In genomic region chr9:75893096-75893495, GRCh38 we compare ENCODE assay signal across 11 cellular contexts. TPM values are rescaled to one million over a fixed set of nuclear protein-coding genes. Genes with fewer than 3 reads are reported as not detected.
DNase-seq lines count a peak whose midpoint lies in the region; ATAC-seq, FAIRE-seq and TF ChIP-seq lines count a peak whose summit lies in the region.
"Had no signal": no experiment of that assay in that cellular context is flagged by ENCODE, and none has a peak within 500 bp of the region (broad histone marks: within the 10 kb centered on the region; RNA-seq: fewer than 3 reads in every experiment).

No MANE protein-coding gene starts in this region.

- H3K27me3 ChIP-seq in HUES6 (ENCODE audit: control insufficient read depth, insufficient read depth, low read length) = peaks cover 46% of the 10 kb centered on the region
- H3K27me3 ChIP-seq in duodenal mucosa (ENCODE audit: control insufficient read depth in 1 of 2, insufficient read depth in 2 of 2, low read length in 2 of 2) = no peaks in the 10 kb centered on the region

- peaks cover 46% of the 10 kb centered on the region for H3K4me1 Mint-ChIP-seq in nephron

- no peak for DNase-seq in A549 (ENCODE audit: low read depth in 1 of 2, low spot score in 1 of 2)
- no peak for DNase-seq in GF-D8 (lab: John Stamatoyannopoulos, UW)
- DNase-seq in posterior cingulate gyrus = no peak
- no peak for DNase-seq in T1000 (lab: John Stamatoyannopoulos, UW)
- DNase-seq: foreskin keratinocyte had no signal

- H3K4me1 ChIP-seq in A549 = peaks cover 21% of the 10 kb centered on the region; the same call in 2 of the 3 replicates
- peaks cover 20% of the 10 kb centered on the region for H3K4me1 ChIP-seq in HUES6 (ENCODE audit: control insufficient read depth, insufficient read depth, low read length)
- peaks cover 22 to 30% of the 10 kb centered on the region in 2 donors for H3K4me1 ChIP-seq in duodenal mucosa (ENCODE audit: control insufficient read depth in 1 of 2, insufficient read depth in 2 of 2, low read length in 2 of 2)

- H3K4me3 Mint-ChIP-seq in nephron = peak overlapping the region; percentile 94 to 97 (median 97)
- H3K4me3 Mint-ChIP-seq: stimulated activated memory B cell treated with anti-CD40 and anti-IgM and Interleukin-4, amounts not matched to agents 10 μg/mL and 1 μg/mL and 100 μg/mL, for 72 hours had no signal

- no peak for TF ChIP-seq POLR2A in A549 (IDR thresholded peaks at IDR 0.05; ENCODE audit: low read length)

- intact Hi-C loops in posterior cingulate gyrus (cut with DNase I) = no loop called here

- 59% methylated on average over 3 of the region's 3 CpGs for WGBS in A549 (ENCODE audit: missing lambda C conversion rate)

- H3K4me2 ChIP-seq in A549 = peak overlapping the region; percentile 77

- POLR2A ChIA-PET in A549 (lab: Yijun Ruan, JAX) = interaction anchor here (0.6 kb wide), 1 partner anchor 501 kb away, joined by 4 read pairs; the partner anchor contains the start of gene RFK

- H3K9ac ChIP-seq in HUES6 (ENCODE audit: low read length) (no peak overlapping the region), duodenal mucosa (ENCODE audit: low read depth in 1 of 2, low read length in 2 of 2) (peak overlapping the region; percentile 59 to 85)

- TF ChIP-seq EP300 in A549 (IDR thresholded peaks at IDR 0.05) = no peak

- H3K36me3 ChIP-seq in HUES6 (ENCODE audit: control insufficient read depth, insufficient read depth, low read length) (no peaks in the 10 kb centered on the region), duodenal mucosa (ENCODE audit: control insufficient read depth in 1 of 2, insufficient read depth in 2 of 2, low read length in 2 of 2) (peaks cover 0 to 3% of the 10 kb centered on the region in 2 donors)

- ATAC-seq in A549 = no peak
- ATAC-seq in GM18861 (IDR thresholded peaks at IDR 0.05; ENCODE audit: unreplicated experiment) = no peak
- ATAC-seq: stimulated activated memory B cell treated with anti-CD40 and anti-IgM and Interleukin-4, amounts not matched to agents 10 μg/mL and 1 μg/mL and 100 μg/mL, for 72 hours had no signal

- no peaks in the 10 kb centered on the region for H3K36me3 Mint-ChIP-seq in nephron (ENCODE audit: low read depth)
- H3K36me3 Mint-ChIP-seq: stimulated activated memory B cell treated with anti-CD40 and anti-IgM and Interleukin-4, amounts not matched to agents 10 μg/mL and 1 μg/mL and 100 μg/mL, for 72 hours had no signal

- no peak for FAIRE-seq in A549 (lab: Jason Lieb, UNC)
- FAIRE-seq: H54 had no signal

- CTCF ChIA-PET in A549 (lab: Yijun Ruan, JAX) = no interaction called here

- H3K27ac Mint-ChIP-seq in nephron = peak overlapping the region in 2 of 3 experiments; percentile 20 to 50
- H3K27ac Mint-ChIP-seq: stimulated activated memory B cell treated with anti-CD40 and anti-IgM and Interleukin-4, amounts not matched to agents 10 μg/mL and 1 μg/mL and 100 μg/mL, for 72 hours had no signal

- H3K9me3 Mint-ChIP-seq in nephron = no peaks in the 10 kb centered on the region

- H3K27ac ChIP-seq in A549 = peak overlapping the region in 1 of 2 experiments; percentile 14; a peak in 1 of 6 replicates
- no peak overlapping the region for H3K27ac ChIP-seq in HUES6 (ENCODE audit: low read depth, low read length)
- peak overlapping the region; percentile 82 for H3K27ac ChIP-seq in duodenal mucosa (ENCODE audit: low read depth, low read length)
- H3K27ac ChIP-seq: foreskin keratinocyte had no signal

- H3K27me3 Mint-ChIP-seq in nephron (ENCODE audit: low read depth) = peaks cover 5% of the 10 kb centered on the region

- no peak for TF ChIP-seq CTCF in A549 (IDR thresholded peaks at IDR 0.05)
- TF ChIP-seq CTCF in nephron (IDR thresholded peaks at IDR 0.05; ENCODE audit: unreplicated experiment in 3 of 3) = no peak

- no peaks in the 10 kb centered on the region for H3K9me3 ChIP-seq in A549
- no peaks in the 10 kb centered on the region for H3K9me3 ChIP-seq in HUES6 (ENCODE audit: control insufficient read depth, insufficient read depth, low read depth, low read length)
- no peaks in the 10 kb centered on the region for H3K9me3 ChIP-seq in duodenal mucosa (ENCODE audit: control insufficient read depth in 1 of 2, low read length in 2 of 2)

- TF ChIP-seq RAD21 in A549 (conservative IDR thresholded peaks at IDR 0.05 in 1 of 2, IDR thresholded peaks at IDR 0.05 in 1 of 2) = no peak

- peak overlapping the region; percentile 51; the same call in 1 of the 3 replicates for H3K4me3 ChIP-seq in A549
- peak overlapping the region; percentile 86 for H3K4me3 ChIP-seq in HUES6 (ENCODE audit: low read depth, low read length)
- peak overlapping the region; percentile 70 to 72 for H3K4me3 ChIP-seq in duodenal mucosa (ENCODE audit: low read depth in 1 of 2, low read length in 2 of 2)

TF ChIP-seq in A549, 52 proteins besides CTCF, POLR2A, EP300 and RAD21:
- no peak for TF ChIP-seq BCL3 (IDR thresholded peaks at IDR 0.05)
- no peak for TF ChIP-seq MAFK (IDR thresholded peaks at IDR 0.05; ENCODE audit: partially characterized antibody)
- TF ChIP-seq ZFP36 (IDR thresholded peaks at IDR 0.05; ENCODE audit: borderline replicate concordance, partially characterized antibody) = no peak
- no peak for TF ChIP-seq CHD2 (IDR thresholded peaks at IDR 0.05; ENCODE audit: low read length, partially characterized antibody)
- TF ChIP-seq CBX8 (IDR thresholded peaks at IDR 0.05) = no peak
- TF ChIP-seq ZNF302 (CRISPR knock-in tag; IDR thresholded peaks at IDR 0.05) = no peak
- TF ChIP-seq RFX5 (IDR thresholded peaks at IDR 0.05) = no peak
- no peak for TF ChIP-seq TFCP2L1 (CRISPR knock-in tag; IDR thresholded peaks at IDR 0.05)
- TF ChIP-seq POLR2AphosphoS2 (conservative IDR thresholded peaks at IDR 0.05; ENCODE audit: low read length) = no peak
- no peak for TF ChIP-seq ELK1 (IDR thresholded peaks at IDR 0.05; ENCODE audit: low read depth, low read length)
- TF ChIP-seq MYC (IDR thresholded peaks at IDR 0.05; ENCODE audit: borderline replicate concordance, low read length) = no peak
- TF ChIP-seq HOXA7 (CRISPR knock-in tag; IDR thresholded peaks at IDR 0.05) = no peak
TF ChIP-seq in A549: peak in this region for 0.

RNA-seq across cellular contexts. Expression of gene PCSK5, which starts 2.6 kb away (rescaled TPM):
- polyA plus RNA-seq in A549 (2011; rRNA removed) (6.7 and 7.0 TPM in 2 replicates), A549 (2017; fragmentation: RNase III; extraction: RNeasy Plus Mini Kit Qiagen cat#74134 plus additional on column Dnase treatment) (1.3 to 1.5 TPM (median 1.4 TPM) in 3 replicates)
- polyA plus RNA-seq in A549 (2012; cell fraction: cytosol; rRNA removed) = 2.9 and 3.7 TPM in 2 replicates
- polyA plus RNA-seq in A549 (2012; cell fraction: nucleus; rRNA removed) = 7.3 and 8.8 TPM in 2 replicates
- 21.3 and 23.3 TPM in 2 replicates for polyA minus RNA-seq in A549 (2011; rRNA and poly(A)+ RNA removed)
